Comparison of ENCODE assay signal across 22 cellular contexts in genomic region chr14:102840801-102841528, GRCh38.
DNase-seq lines count a peak whose midpoint lies in the region; ATAC-seq and TF ChIP-seq lines count a peak whose summit lies in the region.
"Had no signal": no experiment of that assay in that cellular context is flagged by ENCODE, and none has a peak within 500 bp of the region (broad histone marks: within the 10 kb centered on the region; RNA-seq: fewer than 3 reads in every experiment).

No MANE protein-coding gene starts in this region.

- no peaks in the 10 kb centered on the region for H3K9me3 Mint-ChIP-seq in activated naive CD8-positive, alpha-beta T cell (ENCODE audit: low read depth)
- no peaks in the 10 kb centered on the region for H3K9me3 Mint-ChIP-seq in activated naive CD8-positive, alpha-beta T cell treated with anti-CD3 and anti-CD28 coated beads, Interleukin-2, amount 50 U/mL, for 24 hours
- H3K9me3 Mint-ChIP-seq in endodermal cell, result no peaks in the 10 kb centered on the region
- H3K9me3 Mint-ChIP-seq: activated B cell treated with CpG ODN at 0.5 μM for 24 hours, HFFc6, T-cell had no signal

- H3K27ac ChIP-seq in endodermal cell (ENCODE audit: low read depth, low read length) (no peak overlapping the region), upper lobe of right lung (no peak overlapping the region)
- H3K27ac ChIP-seq: gastroesophageal sphincter, thoracic aorta had no signal

- H3K4me1 ChIP-seq in endodermal cell (ENCODE audit: control insufficient read depth, insufficient read depth, low read length) (no peaks in the 10 kb centered on the region), upper lobe of right lung (no peaks in the 10 kb centered on the region)
- H3K4me1 ChIP-seq: gastroesophageal sphincter had no signal

- H3K4me1 Mint-ChIP-seq in activated naive CD8-positive, alpha-beta T cell (ENCODE audit: low read depth), result peaks cover 6% of the 10 kb centered on the region
- peaks cover 2% of the 10 kb centered on the region for H3K4me1 Mint-ChIP-seq in activated naive CD8-positive, alpha-beta T cell treated with anti-CD3 and anti-CD28 coated beads, Interleukin-2, amount 50 U/mL, for 24 hours
- H3K4me1 Mint-ChIP-seq in endodermal cell, result peaks cover 10% of the 10 kb centered on the region

- DNase-seq in activated naive CD8-positive, alpha-beta T cell treated with anti-CD3 and anti-CD28 coated beads, Interleukin-2, amount 50 U/mL, for 24 hours, result no peak
- DNase-seq in NB4 (ENCODE audit: low read depth) (peak; percentile 78), endodermal cell (peak; percentile 59), upper lobe of right lung (no peak)
- DNase-seq in stimulated activated naive CD4-positive, alpha-beta T cell (lab: John Stamatoyannopoulos, UW), result no peak
- DNase-seq: activated B cell treated with CpG ODN at 0.5 μM for 24 hours; activated gamma-delta T cell treated with Interleukin-2 at 50 U/mL for 16 hours; aorta; central memory CD4-positive, alpha-beta T cell; DMS79 treated with DMSO at 0.1 percent for 48 hours; HFFc6; left colon; NCI-H1092 treated with DMSO at 0.1 percent for 48 hours; NCI-H2081 treated with DMSO at 0.1 percent for 48 hours; retina; stimulated activated CD4-positive, alpha-beta T cell treated with anti-CD3 and anti-CD28 coated beads, Interleukin-12 subunit alpha, Interleukin-12 subunit beta, amount 100 ng/mL, for 4 hours; stimulated activated CD8-positive, alpha-beta memory T cell treated with anti-CD3 and anti-CD28 coated beads, Interleukin-4, amount 100 ng/mL, for 48 hours; T-cell had no signal

- H3K4me3 ChIP-seq in NB4 (ENCODE audit: low read depth, low read length), result no peak overlapping the region
- H3K4me3 ChIP-seq in endodermal cell (ENCODE audit: low read length), result no peak overlapping the region
- H3K4me3 ChIP-seq in upper lobe of right lung, result no peak overlapping the region
- H3K4me3 ChIP-seq: gastroesophageal sphincter, thoracic aorta had no signal

- H3K36me3 ChIP-seq in endodermal cell (ENCODE audit: control insufficient read depth, insufficient read depth, low read length) (no peaks in the 10 kb centered on the region), upper lobe of right lung (no peaks in the 10 kb centered on the region)
- H3K36me3 ChIP-seq: gastroesophageal sphincter, thoracic aorta had no signal

- ATAC-seq in activated naive CD8-positive, alpha-beta T cell treated with anti-CD3 and anti-CD28 coated beads, Interleukin-2, amount 50 U/mL, for 24 hours, result no peak
- ATAC-seq in upper lobe of right lung (peak; percentile 65), GM21529 (IDR thresholded peaks at IDR 0.05; ENCODE audit: unreplicated experiment) (no peak)
- ATAC-seq: gastroesophageal sphincter, left colon, T-cell had no signal

- 71 to 79% methylated on average over 7 to 8 of the region's 8 CpGs for WGBS in endodermal cell (ENCODE audit: insufficient coverage in 1 of 2, insufficient read length in 1 of 2), 2 experiments

- no peak overlapping the region for H3K9ac ChIP-seq in endodermal cell (ENCODE audit: extremely low read depth, low read length, poor library complexity, severe bottlenecking)

- H3K27me3 Mint-ChIP-seq in activated naive CD8-positive, alpha-beta T cell, result no peaks in the 10 kb centered on the region
- no peaks in the 10 kb centered on the region for H3K27me3 Mint-ChIP-seq in activated naive CD8-positive, alpha-beta T cell treated with anti-CD3 and anti-CD28 coated beads, Interleukin-2, amount 50 U/mL, for 24 hours
- H3K27me3 Mint-ChIP-seq in endodermal cell (ENCODE audit: insufficient read depth), result no peaks in the 10 kb centered on the region
- H3K27me3 Mint-ChIP-seq: activated B cell treated with CpG ODN at 0.5 μM for 24 hours, T-cell had no signal

- TF ChIP-seq POLR2A in NB4 (IDR thresholded peaks at IDR 0.05; ENCODE audit: extremely low read depth, insufficient read length), result no peak

- TF ChIP-seq CTCF in NB4 (IDR thresholded peaks at IDR 0.05; ENCODE audit: low read depth, low read length), result no peak
- peak; percentile 21 for TF ChIP-seq CTCF in endodermal cell (conservative IDR thresholded peaks at IDR 0.05)
- TF ChIP-seq CTCF in upper lobe of right lung (IDR thresholded peaks at IDR 0.05), result no peak

- H3K27me3 ChIP-seq in endodermal cell (ENCODE audit: control insufficient read depth, insufficient read depth, low read length, poor library complexity, severe bottlenecking), result no peaks in the 10 kb centered on the region
- H3K27me3 ChIP-seq in upper lobe of right lung, result no peaks in the 10 kb centered on the region
- H3K27me3 ChIP-seq: gastroesophageal sphincter had no signal

- peak overlapping the region; percentile 66 for H3K27ac Mint-ChIP-seq in activated naive CD8-positive, alpha-beta T cell
- H3K27ac Mint-ChIP-seq in activated naive CD8-positive, alpha-beta T cell treated with anti-CD3 and anti-CD28 coated beads, Interleukin-2, amount 50 U/mL, for 24 hours, result no peak overlapping the region
- no peak overlapping the region for H3K27ac Mint-ChIP-seq in endodermal cell
- H3K27ac Mint-ChIP-seq: activated B cell treated with CpG ODN at 0.5 μM for 24 hours, HFFc6, T-cell had no signal

- peaks cover 14% of the 10 kb centered on the region for H3K36me3 Mint-ChIP-seq in activated naive CD8-positive, alpha-beta T cell
- peaks cover 43% of the 10 kb centered on the region for H3K36me3 Mint-ChIP-seq in activated naive CD8-positive, alpha-beta T cell treated with anti-CD3 and anti-CD28 coated beads, Interleukin-2, amount 50 U/mL, for 24 hours (ENCODE audit: low read depth)
- H3K36me3 Mint-ChIP-seq in endodermal cell (ENCODE audit: low read depth), result peaks cover 1% of the 10 kb centered on the region

- intact Hi-C loops in upper lobe of right lung (cut with DNase I), result no loop called here

- H3K4me3 Mint-ChIP-seq in activated naive CD8-positive, alpha-beta T cell, result no peak overlapping the region
- no peak overlapping the region for H3K4me3 Mint-ChIP-seq in activated naive CD8-positive, alpha-beta T cell treated with anti-CD3 and anti-CD28 coated beads, Interleukin-2, amount 50 U/mL, for 24 hours
- H3K4me3 Mint-ChIP-seq in endodermal cell, result no peak overlapping the region
- H3K4me3 Mint-ChIP-seq: activated B cell treated with CpG ODN at 0.5 μM for 24 hours, HFFc6, T-cell had no signal

- H3K9me3 ChIP-seq in endodermal cell (ENCODE audit: control insufficient read depth, low read length) (no peaks in the 10 kb centered on the region), upper lobe of right lung (no peaks in the 10 kb centered on the region)
- H3K9me3 ChIP-seq: gastroesophageal sphincter, thoracic aorta had no signal

Comparison
In these comparisons a context has a peak if more than half of its experiments do, and no peak if none do; other contexts are left out.
1. DNase-seq: peak in NB4 (single experiment) and endodermal cell (single experiment); none in activated naive CD8-positive, alpha-beta T cell treated with anti-CD3 and anti-CD28 coated beads, Interleukin-2, amount 50 U/mL, for 24 hours (single experiment), upper lobe of right lung (single experiment) and stimulated activated naive CD4-positive, alpha-beta T cell (0 of 6).